8 cellular contexts compared by ENCODE assay signal in the genomic region with DNA sequence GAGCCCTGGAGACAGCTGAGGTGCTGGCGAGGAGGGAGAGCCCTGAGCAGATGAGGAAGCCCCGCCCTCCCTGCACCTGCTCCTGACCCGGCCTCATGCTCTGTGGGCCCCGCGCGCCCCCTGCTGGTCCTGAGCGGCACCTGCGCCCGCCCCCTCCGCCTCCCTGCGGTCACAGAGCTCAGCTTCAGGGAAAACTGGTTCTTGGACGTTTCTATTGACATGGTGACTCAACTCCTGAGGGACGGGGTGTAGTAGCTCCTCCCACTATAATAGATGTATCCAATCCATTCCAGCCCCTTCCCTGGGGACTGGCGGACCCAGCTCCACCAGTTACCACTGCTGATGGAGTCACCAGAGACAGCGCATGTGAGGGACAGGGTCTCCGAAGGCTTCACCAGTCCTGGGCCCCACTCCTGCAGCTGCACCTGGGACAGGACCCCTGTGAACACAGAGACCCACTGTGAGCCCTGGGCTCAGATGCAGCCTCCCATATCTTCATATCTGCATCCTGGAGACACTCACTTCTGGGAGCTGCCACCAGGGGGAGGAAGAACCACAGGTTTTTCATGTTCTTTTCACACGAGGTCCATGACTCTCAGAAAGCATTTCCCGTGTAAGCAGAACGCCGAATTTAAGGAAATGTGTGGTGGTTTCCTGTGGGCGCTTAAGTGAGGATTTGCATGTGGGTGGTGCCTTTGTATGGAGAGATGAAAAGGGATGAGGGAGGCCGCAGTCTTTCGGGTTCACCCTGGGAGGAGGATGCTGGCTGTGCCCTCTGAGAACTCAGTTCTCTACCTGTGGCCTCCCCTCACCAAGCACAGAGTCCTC.
DNase-seq lines count a peak whose midpoint lies in the region; ATAC-seq and TF ChIP-seq lines count a peak whose summit lies in the region.

No MANE protein-coding gene starts in this region.

- H3K9me3 ChIP-seq in naive thymus-derived CD4-positive, alpha-beta T cell (ENCODE audit: control insufficient read depth in 2 of 3, low read length in 3 of 3), result no peaks in the 10 kb centered on the region
- H3K9me3 ChIP-seq in sigmoid colon, result no peaks in the 10 kb centered on the region

- intact Hi-C loops in naive thymus-derived CD4-positive, alpha-beta T cell (cut with micrococcal nuclease), result loop anchor here (1.0 to 2.0 kb wide), 2 partner anchors 28 kb away; no protein-coding TSS in a partner anchor
- intact Hi-C loops in sigmoid colon (cut with DNase I), result no loop called here

- CTCF ChIA-PET in naive thymus-derived CD4-positive, alpha-beta T cell (lab: Charles Lee), result interaction anchor here (0.5 to 3.5 kb wide), 18 partner anchors 9 to 82 kb away, joined by 3 to 35 read pairs (median 6); no protein-coding TSS in a partner anchor

- peaks cover 12 to 26% (median 13%) of the 10 kb centered on the region in 7 donors for H3K4me1 Mint-ChIP-seq in naive thymus-derived CD4-positive, alpha-beta T cell

- TF ChIP-seq EP300 in sigmoid colon (IDR thresholded peaks at IDR 0.05), result no peak

- H3K36me3 ChIP-seq in naive thymus-derived CD4-positive, alpha-beta T cell (ENCODE audit: control insufficient read depth in 2 of 3, insufficient read depth in 3 of 3, low read length in 3 of 3), result no peaks in the 10 kb centered on the region
- no peaks in the 10 kb centered on the region for H3K36me3 ChIP-seq in sigmoid colon

- POLR2A ChIA-PET in naive thymus-derived CD4-positive, alpha-beta T cell (lab: Charles Lee), result interaction anchor here (0.6 to 1.3 kb wide), 3 partner anchors 26 to 29 kb away, joined by 3 to 6 read pairs (median 3); no protein-coding TSS in a partner anchor

- peak; percentile 93 for DNase-seq in Caki2 (ENCODE audit: low read depth)
- DNase-seq in NCI-H1048 (lab: John Stamatoyannopoulos, UW), result peak; percentile 45
- DNase-seq in T-helper 9 cell, result peak; percentile 68
- no peak for DNase-seq in astrocyte of the spinal cord (ENCODE audit: low read depth, low spot score)
- peak; percentile 75 to 88 (median 83) for DNase-seq in naive thymus-derived CD4-positive, alpha-beta T cell
- DNase-seq in sigmoid colon, result no peak
- no peak for DNase-seq in retina

- peaks cover 0 to 13% of the 10 kb centered on the region in 2 donors for H3K27me3 ChIP-seq in naive thymus-derived CD4-positive, alpha-beta T cell (ENCODE audit: control insufficient read depth in 2 of 2, insufficient read depth in 2 of 2, low read length in 2 of 2)
- peaks cover 2 to 55% (median 7%) of the 10 kb centered on the region in 3 donors for H3K27me3 ChIP-seq in sigmoid colon

- peak overlapping the region in 4 of 9 donors; percentile 29 to 52 (median 40) for H3K27ac Mint-ChIP-seq in naive thymus-derived CD4-positive, alpha-beta T cell

- no peak overlapping the region for H3K4me3 ChIP-seq in astrocyte of the spinal cord (ENCODE audit: low read depth, low read length)
- H3K4me3 ChIP-seq in naive thymus-derived CD4-positive, alpha-beta T cell (ENCODE audit: low read length), result peak overlapping the region; percentile 49
- H3K4me3 ChIP-seq in sigmoid colon, result no peak overlapping the region

- peaks cover 0 to 2% (median 0%) of the 10 kb centered on the region in 11 donors for H3K9me3 Mint-ChIP-seq in naive thymus-derived CD4-positive, alpha-beta T cell

- peak overlapping the region in 9 of 10 donors; percentile 45 to 80 (median 65) for H3K4me3 Mint-ChIP-seq in naive thymus-derived CD4-positive, alpha-beta T cell

- no peak for TF ChIP-seq POLR2A in sigmoid colon (IDR thresholded peaks at IDR 0.05)

- peak; percentile 54 for ATAC-seq in GM21423 (IDR thresholded peaks at IDR 0.05; ENCODE audit: unreplicated experiment)
- peak; percentile 90 for ATAC-seq in naive thymus-derived CD4-positive, alpha-beta T cell

- no peak overlapping the region for H3K27ac ChIP-seq in naive thymus-derived CD4-positive, alpha-beta T cell (ENCODE audit: low read depth, low read length)
- no peak overlapping the region for H3K27ac ChIP-seq in sigmoid colon

- peak; percentile 29 for TF ChIP-seq CTCF in astrocyte of the spinal cord (IDR thresholded peaks at IDR 0.05; ENCODE audit: low read depth, low read length)
- TF ChIP-seq CTCF in sigmoid colon (IDR thresholded peaks at IDR 0.05), result peak in 1 of 4 experiments; percentile 37

- in situ Hi-C loops in Caki2 (cut with HindIII; ENCODE audit: low pct_unique_long_range_greater_than_20kb, low sequenced_read_pairs) (no loop called here), astrocyte of the spinal cord (cut with HindIII; ENCODE audit: low sequenced_read_pairs) (no loop called here)

- WGBS in sigmoid colon, 2 donors, result 11 to 29% methylated on average over 23 of the region's 23 CpGs

- peaks cover 4 to 6% of the 10 kb centered on the region in 2 donors for H3K4me1 ChIP-seq in naive thymus-derived CD4-positive, alpha-beta T cell (ENCODE audit: control insufficient read depth in 2 of 2, insufficient read depth in 2 of 2, low read length in 2 of 2)
- H3K4me1 ChIP-seq in sigmoid colon, result no peaks in the 10 kb centered on the region

- H3K27me3 Mint-ChIP-seq in naive thymus-derived CD4-positive, alpha-beta T cell, result peaks cover 27 to 40% (median 32%) of the 10 kb centered on the region in 5 donors

- H3K36me3 Mint-ChIP-seq in naive thymus-derived CD4-positive, alpha-beta T cell, result no peaks in the 10 kb centered on the region

Comparison
In these comparisons a context has a peak if more than half of its experiments do, and no peak if none do; other contexts are left out.
1. DNase-seq: peak in Caki2 (single experiment), NCI-H1048 (single experiment), T-helper 9 cell (single experiment) and naive thymus-derived CD4-positive, alpha-beta T cell (9 of 9); none in astrocyte of the spinal cord (single experiment), sigmoid colon (single experiment) and retina (single experiment).